Comparison of ENCODE assay signal across 8 cellular contexts in the genomic region with DNA sequence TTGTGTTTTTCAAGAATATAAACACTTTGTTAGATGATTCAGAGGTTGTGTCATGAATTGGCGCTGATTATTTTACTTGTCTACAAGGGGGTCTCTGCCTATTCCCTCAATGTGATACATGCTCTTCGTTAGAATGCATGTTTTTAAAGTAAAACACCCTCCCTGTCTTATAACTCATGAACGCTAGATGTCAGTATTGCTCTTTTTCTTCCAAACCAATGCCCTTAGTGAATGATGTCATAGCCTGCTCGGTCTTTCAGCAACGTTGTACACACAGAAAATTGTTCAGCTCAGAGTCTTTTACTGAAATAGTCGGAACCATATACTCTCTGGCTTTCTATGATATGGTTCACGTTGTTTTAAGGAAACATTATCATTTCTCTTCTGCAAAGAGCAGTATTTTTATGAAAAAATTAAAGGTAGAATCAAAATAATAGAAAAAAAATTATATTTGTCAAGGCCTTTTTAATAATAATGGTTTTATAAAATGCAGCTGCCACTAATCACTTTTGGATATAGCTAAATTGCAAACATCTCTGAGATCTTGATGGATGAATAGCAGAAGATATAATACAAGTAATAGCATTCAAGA.
DNase-seq lines count a peak whose midpoint lies in the region; ATAC-seq and TF ChIP-seq lines count a peak whose summit lies in the region.

No MANE protein-coding gene starts in this region.

- no peaks in the 10 kb centered on the region for H3F3A ChIP-seq in PC-9 (ENCODE audit: insufficient read depth, low read depth)

- H3K9me2 ChIP-seq in HCT116 (ENCODE audit: insufficient read depth) (no peaks in the 10 kb centered on the region), PC-9 (ENCODE audit: insufficient read depth) (no peaks in the 10 kb centered on the region)

- CTCF ChIA-PET in HCT116 (lab: Charles Lee): interaction anchor here (0.7 to 1.7 kb wide), 12 partner anchors 29 to 1987 kb away, joined by 3 to 34 read pairs (median 4); no protein-coding TSS in a partner anchor
- CTCF ChIA-PET in PC-9 (lab: Charles Lee): interaction anchor here (0.5 to 1.0 kb wide), 3 partner anchors 10 to 672 kb away, joined by 3 to 4 read pairs (median 4); no protein-coding TSS in a partner anchor

- TF ChIP-seq POLR2A in HCT116 (IDR thresholded peaks at IDR 0.05; ENCODE audit: borderline replicate concordance, extremely low read depth, insufficient read depth, insufficient read length): no peak

- intact Hi-C loops in HCT116 (cut with micrococcal nuclease): loop anchor here (1.0 to 10.0 kb wide), 6 partner anchors 86 to 1986 kb away; no protein-coding TSS in a partner anchor
- intact Hi-C loops in PC-9 (cut with micrococcal nuclease; ENCODE audit: unreplicated experiment): loop anchor here (1.0 to 10.0 kb wide), 6 partner anchors 87 to 1986 kb away; no protein-coding TSS in a partner anchor

- no peak overlapping the region for H3K9ac ChIP-seq in HCT116 (ENCODE audit: low read length)

- RAD21 ChIA-PET in HCT116 (lab: Charles Lee; ENCODE audit: low non-redundant PET in 1 of 2, low total read pairs in 2 of 2, uncharacterized antibody in 2 of 2, unreplicated experiment in 2 of 2): interaction anchor here (0.7 to 1.2 kb wide), 2 partner anchors 427 to 428 kb away, joined by 3 to 13 read pairs; no protein-coding TSS in a partner anchor

- H3K27ac ChIP-seq in ACC112 (ENCODE audit: low read depth, low read length) (no peak overlapping the region), HCT116 (ENCODE audit: low read depth, low read length) (no peak overlapping the region), PC-9 (no peak overlapping the region)

- peak; percentile 92 for ATAC-seq in HCT116

- H3K4me3 ChIP-seq in ACC112 (ENCODE audit: low read depth, low read length) (no peak overlapping the region), GM12864 (ENCODE audit: low read depth, low read length) (no peak overlapping the region), HCT116 (replicated peaks in 1 of 2; ENCODE audit: low read depth in 1 of 2, low read length in 2 of 2) (no peak overlapping the region), PC-9 (no peak overlapping the region)

- no peaks in the 10 kb centered on the region; the same call in 1 of the 2 replicates for H3K27me3 ChIP-seq in ACC112 (ENCODE audit: insufficient read depth, low read length)
- no peaks in the 10 kb centered on the region for H3K27me3 ChIP-seq in HCT116 (ENCODE audit: insufficient read depth, low read length)
- no peaks in the 10 kb centered on the region for H3K27me3 ChIP-seq in PC-9 (ENCODE audit: insufficient read depth, low read depth)

- H2AFZ ChIP-seq in ACC112 (ENCODE audit: low read length, unreplicated experiment): peak overlapping the region; percentile 73
- H2AFZ ChIP-seq in HCT116 (ENCODE audit: low read depth, low read length, poor library complexity, severe bottlenecking): peak overlapping the region; percentile 69
- no peak overlapping the region for H2AFZ ChIP-seq in PC-9

- peak; percentile 92 for TF ChIP-seq RAD21 in HCT116 (IDR thresholded peaks at IDR 0.05; ENCODE audit: low read depth)

- H3K4me2 ChIP-seq in HCT116 (ENCODE audit: low read length) (peak overlapping the region; percentile 3; the same call in 1 of the 2 replicates), PC-9 (no peak overlapping the region)

- H3K4me1 ChIP-seq in ACC112 (ENCODE audit: control insufficient read depth, insufficient read depth, low read length, unreplicated experiment): no peaks in the 10 kb centered on the region
- H3K4me1 ChIP-seq in HCT116 (ENCODE audit: control insufficient read depth in 1 of 2, insufficient read depth in 2 of 2, low read length in 2 of 2): no peaks in the 10 kb centered on the region
- H3K4me1 ChIP-seq in PC-9 (replicated peaks; ENCODE audit: insufficient read depth): no peaks in the 10 kb centered on the region

- POLR2A ChIA-PET in HCT116 (lab: Charles Lee) (no interaction called here), PC-9 (lab: Charles Lee; ENCODE audit: unreplicated experiment) (no interaction called here)

- H3K9me3 ChIP-seq in HCT116 (ENCODE audit: control insufficient read depth in 1 of 2, insufficient read depth in 1 of 2, low read depth in 1 of 2, low read length in 2 of 2) (no peaks in the 10 kb centered on the region), PC-9 (ENCODE audit: insufficient read depth, low read depth) (no peaks in the 10 kb centered on the region)

- no peaks in the 10 kb centered on the region for H4K20me1 ChIP-seq in HCT116 (ENCODE audit: insufficient read depth)
- H4K20me1 ChIP-seq in PC-9 (ENCODE audit: insufficient read depth): no peaks in the 10 kb centered on the region

- H3K36me3 ChIP-seq in ACC112 (ENCODE audit: insufficient read depth, low read length) (no peaks in the 10 kb centered on the region), HCT116 (ENCODE audit: control insufficient read depth in 1 of 2, insufficient read depth in 2 of 2, low read length in 2 of 2) (no peaks in the 10 kb centered on the region), PC-9 (ENCODE audit: low read depth) (no peaks in the 10 kb centered on the region)

- H3K79me2 ChIP-seq in ACC112 (ENCODE audit: control insufficient read depth, insufficient read depth, low read length, unreplicated experiment) (no peaks in the 10 kb centered on the region), HCT116 (ENCODE audit: insufficient read depth, low read length) (no peaks in the 10 kb centered on the region), PC-9 (ENCODE audit: low read depth) (no peaks in the 10 kb centered on the region)

- BruUV-seq in HCT116 (replicated peaks; lab: Mats Ljungman, UMichigan) (no TSS peak), PC-9 (replicated peaks; lab: Mats Ljungman, UMichigan) (no TSS peak)

- peak; percentile 42 for DNase-seq in GM12864 (ENCODE audit: low read depth)
- peak; percentile 77 for DNase-seq in HCT116 (ENCODE audit: low read depth, low spot score)
- DNase-seq in LHCN-M2 (ENCODE audit: low read depth): peak; percentile 75
- DNase-seq in PC-9: peak; percentile 3 to 48
- DNase-seq in dermis microvascular lymphatic vessel endothelial cell (ENCODE audit: low read depth in 2 of 2): peak; percentile 67 to 78
- peak; percentile 88 for DNase-seq in medulla oblongata (ENCODE audit: extremely low spot score)
- DNase-seq in UCSD-AML1 (lab: John Stamatoyannopoulos, UW; ENCODE audit: unreplicated experiment): no peak

- TF ChIP-seq CTCF in GM12864 (IDR thresholded peaks at IDR 0.05; ENCODE audit: low read depth, low read length, missing control alignments) (peak; percentile 65), HCT116 (IDR thresholded peaks at IDR 0.05 in 2 of 3, conservative IDR thresholded peaks at IDR 0.05 in 1 of 3; ENCODE audit: borderline replicate concordance in 1 of 3, insufficient read depth in 1 of 3, low read depth in 2 of 3, low read length in 2 of 3) (peak; percentile 63 to 86 (median 74)), PC-9 (conservative IDR thresholded peaks at IDR 0.05) (peak; percentile 74)

TF ChIP-seq in HCT116, 20 proteins besides CTCF, POLR2A, EP300 and RAD21:
- TF ChIP-seq CBX3 (IDR thresholded peaks at IDR 0.05; ENCODE audit: low read depth) (peak; percentile 49; the same call in 1 of the 2 replicates), SRF (IDR thresholded peaks at IDR 0.05; ENCODE audit: low read depth) (no peak)
